8 cellular contexts compared by ENCODE assay signal in genomic region chr9:136437839-136438547, GRCh38. TPM values are rescaled to one million over a fixed set of nuclear protein-coding genes. Genes with fewer than 3 reads are reported as not detected.
DNase-seq lines count a peak whose midpoint lies in the region; ATAC-seq, FAIRE-seq and TF ChIP-seq lines count a peak whose summit lies in the region.

No MANE protein-coding gene starts in this region.

- intact Hi-C loops in CD8-positive, alpha-beta T cell (cut with DNase I, micrococcal nuclease) = loop anchor here (2.0 to 5.0 kb wide), 2 partner anchors 45 to 289 kb away; partner anchors contain the start of gene SEC16A (in 1 of the 2)

- no peak for TF ChIP-seq EP300 in H1 (IDR thresholded peaks at IDR 0.05; ENCODE audit: borderline replicate concordance in 1 of 2, low read depth in 2 of 2, low read length in 2 of 2)

- H3K9me3 Mint-ChIP-seq in CD8-positive, alpha-beta T cell = no peaks in the 10 kb centered on the region
- H3K9me3 Mint-ChIP-seq in neural progenitor cell = no peaks in the 10 kb centered on the region

- peaks cover 9% of the 10 kb centered on the region; the same call in 1 of the 2 replicates for H3K23me2 ChIP-seq in H1 (ENCODE audit: low read depth, low read length)

- H2BK20ac ChIP-seq in H1 (ENCODE audit: low read length) = no peak overlapping the region

- no peak for FAIRE-seq in H1 (lab: Jason Lieb, UNC)

- peak overlapping the region; percentile 68 for H3K4me3 ChIP-seq in CD8-positive, alpha-beta T cell (ENCODE audit: low read depth, low read length)
- peak overlapping the region; percentile 85 for H3K4me3 ChIP-seq in NT2/D1 (ENCODE audit: insufficient read length, low read depth)
- peak overlapping the region; percentile 74 to 89 (median 76) for H3K4me3 ChIP-seq in H1 (ENCODE audit: extremely low read depth in 1 of 4, insufficient read depth in 2 of 4, low read depth in 3 of 4, low read length in 4 of 4)
- H3K4me3 ChIP-seq in neural progenitor cell = peak overlapping the region; percentile 99

- peak overlapping the region; percentile 98 for H3K9ac ChIP-seq in NT2/D1 (ENCODE audit: insufficient read length, low read depth)
- peak overlapping the region in 3 of 4 experiments; percentile 29 to 55 (median 44); a peak in 5 of 7 replicates for H3K9ac ChIP-seq in H1 (replicated peaks in 1 of 4; ENCODE audit: extremely low read depth in 1 of 4, low read depth in 3 of 4, low read length in 3 of 4)
- peak overlapping the region; percentile 86 for H3K9ac ChIP-seq in neural progenitor cell

- H2BK5ac ChIP-seq in H1 (ENCODE audit: low read depth, low read length) = no peak overlapping the region

- H3F3A ChIP-seq in neural progenitor cell (ENCODE audit: low read depth) = peaks cover 22% of the 10 kb centered on the region

- H3K27ac ChIP-seq in CD8-positive, alpha-beta T cell (ENCODE audit: low read depth, low read length) = no peak overlapping the region
- no peak overlapping the region for H3K27ac ChIP-seq in H1 (ENCODE audit: low read depth, low read length)
- no peak overlapping the region for H3K27ac ChIP-seq in neural progenitor cell

- no peak overlapping the region for H2BK15ac ChIP-seq in H1 (ENCODE audit: low read length)

- CTCF ChIA-PET in CD8-positive, alpha-beta T cell (lab: Charles Lee) = interaction anchor here (1.1 to 1.2 kb wide), 3 partner anchors 19 to 37 kb away, joined by 3 to 5 read pairs (median 3); no protein-coding TSS in a partner anchor
- CTCF ChIA-PET in H1 (lab: Charles Lee; ENCODE audit: partially characterized antibody) = interaction anchor here (0.7 to 2.4 kb wide), 4 partner anchors 13 to 206 kb away, joined by 3 to 12 read pairs (median 5); no protein-coding TSS in a partner anchor

- H3K36me3 ChIP-seq in CD8-positive, alpha-beta T cell (ENCODE audit: insufficient read depth, low read length) = peaks cover 9% of the 10 kb centered on the region
- H3K36me3 ChIP-seq in NT2/D1 (ENCODE audit: insufficient read depth, insufficient read length, low read length) (peaks cover 78% of the 10 kb centered on the region), H1 (ENCODE audit: control insufficient read depth in 2 of 4, insufficient read depth in 4 of 4, low read length in 3 of 4) (peaks cover 0 to 5% (median 3%) of the 10 kb centered on the region in 4 experiments; a peak in 4 of 8 replicates), neural progenitor cell (no peaks in the 10 kb centered on the region)

- TF ChIP-seq CTCF in CD8-positive, alpha-beta T cell (IDR thresholded peaks at IDR 0.05) = no peak
- TF ChIP-seq CTCF in H1 (IDR thresholded peaks at IDR 0.05; ENCODE audit: control extremely low read depth in 1 of 3, insufficient read depth in 1 of 3, low read depth in 1 of 3, low read length in 3 of 3) = no peak
- no peak for TF ChIP-seq CTCF in neural progenitor cell (IDR thresholded peaks at IDR 0.05)

- no peak overlapping the region for H4K8ac ChIP-seq in H1 (ENCODE audit: extremely low read depth, insufficient read depth, low read length)

- H2AFZ ChIP-seq in H1 (ENCODE audit: low read length) = no peak overlapping the region
- H2AFZ ChIP-seq in neural progenitor cell (replicated peaks) = no peak overlapping the region

- H3K79me1 ChIP-seq in H1 (ENCODE audit: low read depth, low read length) = peaks cover 13% of the 10 kb centered on the region

- H3K79me2 ChIP-seq in H1 (ENCODE audit: control insufficient read depth in 1 of 2, insufficient read depth in 2 of 2, low read length in 2 of 2) (peaks cover 0 to 24% of the 10 kb centered on the region in 2 experiments; a peak in 1 of 4 replicates), neural progenitor cell (ENCODE audit: low read depth) (peaks cover 48% of the 10 kb centered on the region)

- H3K56ac ChIP-seq in H1 (replicated peaks; ENCODE audit: insufficient read length, low read depth, low read length) = no peak overlapping the region

- no peaks in the 10 kb centered on the region for H3K27me3 Mint-ChIP-seq in CD8-positive, alpha-beta T cell (ENCODE audit: low read depth)
- peaks cover 19% of the 10 kb centered on the region for H3K27me3 Mint-ChIP-seq in neural progenitor cell (ENCODE audit: insufficient read depth, low read depth)

- POLR2A ChIA-PET in CD8-positive, alpha-beta T cell (lab: Charles Lee) = interaction anchor here (0.7 to 0.9 kb wide), 2 partner anchors 28 to 1173 kb away, joined by 3 read pairs; no protein-coding TSS in a partner anchor
- POLR2A ChIA-PET in H1 (lab: Charles Lee; ENCODE audit: partially characterized antibody) = interaction anchor here (1.1 to 2.4 kb wide), 13 partner anchors 8 to 200 kb away, joined by 3 to 15 read pairs (median 5); partner anchors contain the start of genes CARD9, ENTR1, PMPCA and SNAPC4

- no peak for TF ChIP-seq POLR2A in H1 (IDR thresholded peaks at IDR 0.05; ENCODE audit: control extremely low read depth in 1 of 2, low read depth in 2 of 2, low read length in 2 of 2)

- H3K27me3 ChIP-seq in CD8-positive, alpha-beta T cell (ENCODE audit: insufficient read depth, low read length) = no peaks in the 10 kb centered on the region
- H3K27me3 ChIP-seq in NT2/D1 (ENCODE audit: insufficient read depth, insufficient read length) (no peaks in the 10 kb centered on the region), H1 (replicated peaks in 1 of 4; ENCODE audit: control insufficient read depth in 3 of 4, extremely low read depth in 1 of 4, insufficient read depth in 3 of 4, low read length in 3 of 4) (peaks cover 0 to 2% (median 0%) of the 10 kb centered on the region in 4 experiments; a peak in 2 of 7 replicates), neural progenitor cell (no peaks in the 10 kb centered on the region)

- H3K4me2 ChIP-seq in H1 (ENCODE audit: insufficient read depth in 1 of 2, low read depth in 2 of 2, low read length in 2 of 2) = peak overlapping the region; percentile 93 to 96
- peak overlapping the region; percentile 98 for H3K4me2 ChIP-seq in neural progenitor cell

- H3K18ac ChIP-seq in H1 (ENCODE audit: extremely low read depth, low read length) = no peak overlapping the region

- H4K20me1 ChIP-seq in H1 (replicated peaks in 1 of 2; ENCODE audit: control insufficient read depth in 1 of 2, insufficient read depth in 2 of 2, low read length in 2 of 2) (peaks cover 18 to 29% of the 10 kb centered on the region in 2 experiments), neural progenitor cell (ENCODE audit: low read depth) (peaks cover 59% of the 10 kb centered on the region)

- no peak overlapping the region for H4K5ac ChIP-seq in H1 (ENCODE audit: insufficient read length, low read depth, low read length)

- no peak for TF ChIP-seq RAD21 in H1 (IDR thresholded peaks at IDR 0.05 in 1 of 2, conservative IDR thresholded peaks at IDR 0.05 in 1 of 2; ENCODE audit: low read depth in 2 of 2, low read length in 2 of 2)

- no peak overlapping the region for H2BK12ac ChIP-seq in H1 (ENCODE audit: low read depth, low read length)

- no peak overlapping the region for H2AK5ac ChIP-seq in H1 (ENCODE audit: low read depth, low read length)

- H3K4me1 Mint-ChIP-seq in CD8-positive, alpha-beta T cell (ENCODE audit: low read depth) = peaks cover 26% of the 10 kb centered on the region
- peaks cover 22% of the 10 kb centered on the region for H3K4me1 Mint-ChIP-seq in neural progenitor cell

- peak overlapping the region; percentile 57 for H3K27ac Mint-ChIP-seq in CD8-positive, alpha-beta T cell
- peak overlapping the region; percentile 57 for H3K27ac Mint-ChIP-seq in neural progenitor cell

- peaks cover 27% of the 10 kb centered on the region for H3K4me1 ChIP-seq in CD8-positive, alpha-beta T cell (ENCODE audit: insufficient read depth, low read length)
- H3K4me1 ChIP-seq in NT2/D1 (ENCODE audit: insufficient read depth, insufficient read length) (peaks cover 8% of the 10 kb centered on the region), H1 (replicated peaks in 1 of 4; ENCODE audit: control insufficient read depth in 3 of 4, insufficient read depth in 4 of 4, low read length in 3 of 4) (peaks cover 0 to 7% (median 3%) of the 10 kb centered on the region in 4 experiments; a peak in 1 of 7 replicates), neural progenitor cell (peaks cover 9% of the 10 kb centered on the region)

- no peak overlapping the region for H3K4ac ChIP-seq in H1 (replicated peaks; ENCODE audit: insufficient read length, low read depth, low read length)

- no peaks in the 10 kb centered on the region for H3K9me3 ChIP-seq in CD8-positive, alpha-beta T cell (ENCODE audit: low read length)
- H3K9me3 ChIP-seq in NT2/D1 (ENCODE audit: insufficient read depth, low read length) (no peaks in the 10 kb centered on the region), H1 (ENCODE audit: insufficient read depth in 2 of 2, low read depth in 1 of 2, low read length in 1 of 2) (no peaks in the 10 kb centered on the region), neural progenitor cell (ENCODE audit: low read depth) (no peaks in the 10 kb centered on the region)

- no peak overlapping the region for H3K23ac ChIP-seq in H1 (ENCODE audit: insufficient read length)

- H3K4me3 Mint-ChIP-seq in CD8-positive, alpha-beta T cell = peak overlapping the region; percentile 83
- peak overlapping the region; percentile 90 for H3K4me3 Mint-ChIP-seq in neural progenitor cell

- H3K36me3 Mint-ChIP-seq in CD8-positive, alpha-beta T cell = peaks cover 21% of the 10 kb centered on the region
- peaks cover 17% of the 10 kb centered on the region for H3K36me3 Mint-ChIP-seq in neural progenitor cell

- 76% methylated on average over 30 of the region's 37 CpGs; no CpG with 5 or more reads in 1 of the 2 experiments for WGBS in H1 (ENCODE audit: extremely low coverage in 1 of 2, insufficient coverage in 1 of 2, insufficient read length in 1 of 2, insufficient replicate concordance in 2 of 2, low coverage in 1 of 2, low lambda C conversion rate in 2 of 2, missing lambda C conversion rate in 1 of 2), 2 experiments

- no peak overlapping the region for H2BK120ac ChIP-seq in H1 (replicated peaks; ENCODE audit: low read depth, low read length)

- no peak overlapping the region for H3K14ac ChIP-seq in H1 (ENCODE audit: insufficient read length)

- DNase-seq in CD8-positive, alpha-beta T cell = peak in 1 of 7 experiments; percentile 9
- DNase-seq in NT2/D1 (ENCODE audit: low read depth, low spot score) (no peak), H1 (ENCODE audit: low read depth in 1 of 2, low spot score in 2 of 2) (no peak), neural progenitor cell (ENCODE audit: low spot score) (no peak), DMS53 treated with DMSO at 0.1 percent for 48 hours (lab: John Stamatoyannopoulos, UW; ENCODE audit: unreplicated experiment) (no peak), CD1c-positive myeloid dendritic cell (ENCODE audit: extremely low spot score) (no peak)

- no peak for ATAC-seq in CD8-positive, alpha-beta T cell
- no peak for ATAC-seq in GM18909 (IDR thresholded peaks at IDR 0.05; ENCODE audit: poor library complexity, unreplicated experiment)
- ATAC-seq in HG03520 (IDR thresholded peaks at IDR 0.05; ENCODE audit: unreplicated experiment) = no peak

- no peak overlapping the region for H4K91ac ChIP-seq in H1 (replicated peaks; ENCODE audit: insufficient read length, low read length)

RNA-seq across cellular contexts. Expression of gene INPP5E, which starts 1.7 kb away (rescaled TPM):
- total RNA-seq in CD8-positive, alpha-beta T cell = 10 to 100 TPM; 11.4 to 12.7 TPM
- total RNA-seq in H1 (2021; fragmentation: NEBNext Ultra II Directional; extraction: Animal tissue kit (Norgen Biotek cat#: 25700)) = 11.3 and 11.5 TPM in 2 replicates
- 8.7 and 14.3 TPM in 2 replicates for polyA plus RNA-seq in H1 (2011; rRNA removed)
- 9.6 TPM for polyA plus RNA-seq in H1 (2011; cell fraction: cytosol; rRNA removed)
- polyA plus RNA-seq in H1 (2011; cell fraction: nucleus; rRNA removed) = 42.3 TPM
- 6.3 to 11.1 TPM (median 9.2 TPM) in 4 replicates for polyA plus RNA-seq in H1 (2012, experiment 1 of 2)
- polyA plus RNA-seq in H1 (2012, experiment 2 of 2) = 5.9 TPM
- 7.4 TPM for polyA plus RNA-seq in H1 (2013, experiment 1 of 2)
- polyA plus RNA-seq in H1 (2013, experiment 2 of 2) = 7.1 TPM
- 3.2 and 4.8 TPM in 2 replicates for polyA minus RNA-seq in H1 (2011; rRNA and poly(A)+ RNA removed)
- 5.7 TPM for polyA minus RNA-seq in H1 (2011; cell fraction: cytosol; rRNA and poly(A)+ RNA removed)
- 11.1 TPM for polyA minus RNA-seq in H1 (2011; cell fraction: nucleus; rRNA and poly(A)+ RNA removed)
- 8.8 and 23.6 TPM in 2 replicates for total RNA-seq in neural progenitor cell (ENCODE audit: low replicate concordance)

RNA-seq across cellular contexts. Expression of gene PMPCA, which starts 27.5 kb away (rescaled TPM):
- 100 to 1,000 TPM; 107 to 111 TPM for total RNA-seq in CD8-positive, alpha-beta T cell
- 88.2 and 89.2 TPM in 2 replicates for total RNA-seq in H1 (2021; fragmentation: NEBNext Ultra II Directional; extraction: Animal tissue kit (Norgen Biotek cat#: 25700))
- polyA plus RNA-seq in H1 (2011; rRNA removed) = 60.0 and 78.1 TPM in 2 replicates
- 75.6 TPM for polyA plus RNA-seq in H1 (2011; cell fraction: cytosol; rRNA removed)
- polyA plus RNA-seq in H1 (2011; cell fraction: nucleus; rRNA removed) = 166 TPM
- 66.9 to 110 TPM (median 91.3 TPM) in 4 replicates for polyA plus RNA-seq in H1 (2012, experiment 1 of 2)
- polyA plus RNA-seq in H1 (2012, experiment 2 of 2) = 120 TPM
- 61.4 TPM for polyA plus RNA-seq in H1 (2013, experiment 1 of 2)
- 54.4 TPM for polyA plus RNA-seq in H1 (2013, experiment 2 of 2)
- polyA minus RNA-seq in H1 (2011; rRNA and poly(A)+ RNA removed) = 41.6 and 48.9 TPM in 2 replicates
- 27.4 TPM for polyA minus RNA-seq in H1 (2011; cell fraction: cytosol; rRNA and poly(A)+ RNA removed)
- polyA minus RNA-seq in H1 (2011; cell fraction: nucleus; rRNA and poly(A)+ RNA removed) = 40.3 TPM
- total RNA-seq in neural progenitor cell (ENCODE audit: low replicate concordance) = 51.3 and 65.3 TPM in 2 replicates

RNA-seq across cellular contexts. Expression of gene ENTR1, which starts 27.6 kb away (rescaled TPM):
- 10 to 100 TPM; 33.0 to 34.4 TPM for total RNA-seq in CD8-positive, alpha-beta T cell
- 102 and 110 TPM in 2 replicates for total RNA-seq in H1 (2021; fragmentation: NEBNext Ultra II Directional; extraction: Animal tissue kit (Norgen Biotek cat#: 25700))
- polyA plus RNA-seq in H1 (2011; rRNA removed) = 65.2 and 80.3 TPM in 2 replicates
- 77.5 TPM for polyA plus RNA-seq in H1 (2011; cell fraction: cytosol; rRNA removed)
- 237 TPM for polyA plus RNA-seq in H1 (2011; cell fraction: nucleus; rRNA removed)
- 82.6 to 103 TPM (median 92.1 TPM) in 4 replicates for polyA plus RNA-seq in H1 (2012, experiment 1 of 2)
- 74.3 TPM for polyA plus RNA-seq in H1 (2012, experiment 2 of 2)
- polyA plus RNA-seq in H1 (2013, experiment 1 of 2) = 89.2 TPM
- 84.8 TPM for polyA plus RNA-seq in H1 (2013, experiment 2 of 2)
- polyA minus RNA-seq in H1 (2011; rRNA and poly(A)+ RNA removed) = 30.7 and 44.1 TPM in 2 replicates
- polyA minus RNA-seq in H1 (2011; cell fraction: cytosol; rRNA and poly(A)+ RNA removed) = 46.9 TPM
- 59.4 TPM for polyA minus RNA-seq in H1 (2011; cell fraction: nucleus; rRNA and poly(A)+ RNA removed)
- total RNA-seq in neural progenitor cell (ENCODE audit: low replicate concordance) = 34.9 and 52.3 TPM in 2 replicates

RNA-seq across cellular contexts. Expression of gene SNAPC4, which starts 38.0 kb away (rescaled TPM):
- 1 to 10 TPM; 6.7 TPM for total RNA-seq in CD8-positive, alpha-beta T cell
- 15.1 and 18.1 TPM in 2 replicates for total RNA-seq in H1 (2021; fragmentation: NEBNext Ultra II Directional; extraction: Animal tissue kit (Norgen Biotek cat#: 25700))
- polyA plus RNA-seq in H1 (2011; rRNA removed) = 6.9 and 10.0 TPM in 2 replicates
- polyA plus RNA-seq in H1 (2011; cell fraction: cytosol; rRNA removed) = 8.1 TPM
- polyA plus RNA-seq in H1 (2011; cell fraction: nucleus; rRNA removed) = 36.1 TPM
- polyA plus RNA-seq in H1 (2012, experiment 1 of 2) = 9.7 to 16.5 TPM (median 15.3 TPM) in 4 replicates
- polyA plus RNA-seq in H1 (2012, experiment 2 of 2) = 9.6 TPM
- 10.1 TPM for polyA plus RNA-seq in H1 (2013, experiment 1 of 2)
- polyA plus RNA-seq in H1 (2013, experiment 2 of 2) = 9.2 TPM
- 4.4 and 4.5 TPM in 2 replicates for polyA minus RNA-seq in H1 (2011; rRNA and poly(A)+ RNA removed)
- 4.9 TPM for polyA minus RNA-seq in H1 (2011; cell fraction: cytosol; rRNA and poly(A)+ RNA removed)
- 8.9 TPM for polyA minus RNA-seq in H1 (2011; cell fraction: nucleus; rRNA and poly(A)+ RNA removed)
- total RNA-seq in neural progenitor cell (ENCODE audit: low replicate concordance) = 6.8 and 16.5 TPM in 2 replicates

RNA-seq across cellular contexts. Expression of gene SEC16A, which starts 44.8 kb away (rescaled TPM):
- total RNA-seq in CD8-positive, alpha-beta T cell = 10 to 100 TPM; 81.0 to 83.5 TPM
- total RNA-seq in H1 (2021; fragmentation: NEBNext Ultra II Directional; extraction: Animal tissue kit (Norgen Biotek cat#: 25700)) = 47.1 and 49.0 TPM in 2 replicates
- polyA plus RNA-seq in H1 (2011; rRNA removed) = 21.6 and 25.1 TPM in 2 replicates
- polyA plus RNA-seq in H1 (2011; cell fraction: cytosol; rRNA removed) = 14.2 TPM
- polyA plus RNA-seq in H1 (2011; cell fraction: nucleus; rRNA removed) = 48.6 TPM
- 37.5 to 42.3 TPM (median 39.5 TPM) in 4 replicates for polyA plus RNA-seq in H1 (2012, experiment 1 of 2)
- 38.1 TPM for polyA plus RNA-seq in H1 (2012, experiment 2 of 2)
- polyA plus RNA-seq in H1 (2013, experiment 1 of 2) = 26.8 TPM
- polyA plus RNA-seq in H1 (2013, experiment 2 of 2) = 24.9 TPM
- polyA minus RNA-seq in H1 (2011; rRNA and poly(A)+ RNA removed) = 20.7 and 22.0 TPM in 2 replicates
- 27.2 TPM for polyA minus RNA-seq in H1 (2011; cell fraction: cytosol; rRNA and poly(A)+ RNA removed)
- polyA minus RNA-seq in H1 (2011; cell fraction: nucleus; rRNA and poly(A)+ RNA removed) = 24.2 TPM
- 16.8 and 23.8 TPM in 2 replicates for total RNA-seq in neural progenitor cell (ENCODE audit: low replicate concordance)

Comparison
In these comparisons a context has a peak if more than half of its experiments do, and no peak if none do; other contexts are left out.
1. H3K9ac ChIP-seq: peak in every context shown above with its lines; median percentile 98 in NT2/D1; 86 in neural progenitor cell; 44 in H1.